8 cellular contexts compared by ENCODE assay signal in the genomic region with DNA sequence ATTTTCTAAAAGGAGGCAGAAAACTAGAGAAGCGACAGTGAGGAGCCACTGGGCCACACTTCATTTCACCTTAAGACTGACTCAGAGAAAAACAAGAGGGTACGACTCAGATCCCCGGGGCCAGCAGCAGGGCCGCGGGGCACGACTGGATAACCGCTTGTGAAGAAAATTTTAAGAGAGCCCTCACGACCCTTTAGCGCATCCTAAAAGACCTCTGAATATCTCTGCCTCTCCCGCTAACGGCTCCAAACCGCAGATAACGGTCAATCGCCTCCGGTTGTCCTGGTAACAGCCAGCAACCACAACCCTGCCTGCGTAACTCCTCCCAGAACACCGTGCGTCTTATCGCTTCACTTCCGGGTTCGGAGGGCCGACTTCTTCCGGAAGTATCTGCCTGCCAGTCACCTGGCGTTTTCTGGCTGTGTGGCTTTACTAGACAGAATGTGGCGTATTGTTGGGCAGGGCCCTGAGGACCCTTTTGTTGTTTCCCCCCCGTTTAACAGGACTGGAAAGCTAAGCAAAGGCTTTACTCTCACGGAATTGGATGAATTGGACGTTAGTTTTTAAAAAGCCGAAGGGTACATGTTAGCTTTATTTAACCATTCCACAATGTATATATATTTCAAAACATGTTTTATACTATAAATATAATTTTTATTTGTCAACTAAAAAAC. TPM values are rescaled to one million over a fixed set of nuclear protein-coding genes. Genes with fewer than 3 reads are reported as not detected.
DNase-seq lines count a peak whose midpoint lies in the region; ATAC-seq lines count a peak whose summit lies in the region.

No MANE protein-coding gene starts in this region.

- H3K36me3 Mint-ChIP-seq in IgD-negative memory B cell, result no peaks in the 10 kb centered on the region

- H3K4me3 Mint-ChIP-seq in IgD-negative memory B cell, result peak overlapping the region; percentile 96 to 97 (median 96)

- H3K27ac Mint-ChIP-seq in IgD-negative memory B cell, result peak overlapping the region; percentile 98 to 100 (median 99)

- ATAC-seq in GM21576 (IDR thresholded peaks at IDR 0.05; ENCODE audit: unreplicated experiment), result peak; percentile 99

- DNase-seq in DMS153 (lab: John Stamatoyannopoulos, UW) (peak; percentile 93), OCI-M1 (lab: John Stamatoyannopoulos, UW) (peak; percentile 99), activated T-cell treated with anti-CD3 and anti-CD28 coated beads for 48 hours (ENCODE audit: low read depth) (peak; percentile 82)
- peak; percentile 93 for DNase-seq in stimulated activated CD8-positive, alpha-beta memory T cell treated with anti-CD3 and anti-CD28 coated beads, Interleukin-4, amount 100 ng/mL, for 48 hours

- H3K9ac ChIP-seq in mucosa of stomach (ENCODE audit: low read length), result peak overlapping the region; percentile 45

- H3K4me1 Mint-ChIP-seq in IgD-negative memory B cell, result peaks cover 12 to 18% (median 18%) of the 10 kb centered on the region in 3 donors

- H3K27me3 ChIP-seq in esophagus (ENCODE audit: control insufficient read depth in 1 of 2, insufficient read depth in 2 of 2, low read length in 2 of 2) (no peaks in the 10 kb centered on the region), mucosa of stomach (ENCODE audit: control insufficient read depth, insufficient read depth, low read length) (no peaks in the 10 kb centered on the region)

- H3K9me3 ChIP-seq in esophagus (ENCODE audit: control insufficient read depth in 2 of 2, insufficient read depth in 1 of 2, low read depth in 1 of 2, low read length in 1 of 2) (no peaks in the 10 kb centered on the region), mucosa of stomach (ENCODE audit: control insufficient read depth, low read length) (no peaks in the 10 kb centered on the region)

- H3K4me1 ChIP-seq in esophagus (ENCODE audit: control insufficient read depth in 2 of 2, insufficient read depth in 2 of 2, low read length in 1 of 2) (no peaks in the 10 kb centered on the region), mucosa of stomach (ENCODE audit: control insufficient read depth, insufficient read depth, low read length) (peaks cover 9% of the 10 kb centered on the region)

- WGBS in esophagus, 2 donors, result 2 to 3% methylated on average over 29 of the region's 29 CpGs

- H3K36me3 ChIP-seq in esophagus (ENCODE audit: control insufficient read depth in 2 of 2, insufficient read depth in 2 of 2, low read length in 1 of 2) (no peaks in the 10 kb centered on the region), mucosa of stomach (ENCODE audit: control insufficient read depth, insufficient read depth, low read length) (no peaks in the 10 kb centered on the region)

- H3K4me3 ChIP-seq in esophagus (ENCODE audit: low read depth in 1 of 2, low read length in 2 of 2) (peak overlapping the region; percentile 42 to 56), mucosa of stomach (ENCODE audit: low read length) (peak overlapping the region; percentile 14)

- H3K27ac ChIP-seq in esophagus (ENCODE audit: low read depth in 2 of 2, low read length in 1 of 2), result peak overlapping the region; percentile 60 to 78

- no peaks in the 10 kb centered on the region for H3K9me3 Mint-ChIP-seq in IgD-negative memory B cell

- H3K27me3 Mint-ChIP-seq in IgD-negative memory B cell, result no peaks in the 10 kb centered on the region

RNA-seq across cellular contexts. Expression of gene ATP23, which starts 5.4 kb away (rescaled TPM):
- polyA plus RNA-seq in IgD-negative memory B cell (18.3 TPM), esophagus (10 to 100 TPM in 1 of 2 donors, 1 to 10 TPM in 1; 5.7 to 11.0 TPM)

Comparison
In these comparisons a context has a peak if more than half of its experiments do, and no peak if none do; other contexts are left out.
1. Peak in every context shown above with its lines: DNase-seq, ATAC-seq, H3K4me3 ChIP-seq and H3K27ac ChIP-seq.